17 cellular contexts compared by ENCODE assay signal in the genomic region with DNA sequence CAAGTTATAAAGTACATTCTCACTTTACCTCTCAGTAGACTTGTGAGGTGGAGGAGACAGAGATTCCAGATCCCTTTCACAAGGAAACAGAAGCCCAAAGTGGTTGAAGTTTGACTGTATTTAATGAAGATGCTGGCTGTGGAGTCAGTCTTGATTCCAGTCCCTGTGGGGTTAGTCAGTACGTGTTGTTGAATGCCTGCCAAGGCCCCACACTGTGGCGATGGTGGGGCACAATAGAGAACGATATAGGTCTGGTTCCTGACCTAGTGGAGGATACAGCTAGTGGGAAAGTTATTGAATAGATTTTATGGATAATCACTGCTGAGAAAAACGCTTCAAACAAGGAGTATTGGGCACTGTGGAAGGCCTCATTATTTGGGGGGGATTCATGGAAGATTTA.
"Had no signal": no experiment of that assay in that cellular context is flagged by ENCODE, and none has a peak within 500 bp of the region (broad histone marks: within the 10 kb centered on the region; RNA-seq: fewer than 3 reads in every experiment).

No MANE protein-coding gene starts in this region.

- H3K4me1 ChIP-seq: colonic mucosa, prostate gland had no signal

- H3K27me3 ChIP-seq: colonic mucosa, foreskin keratinocyte had no signal

- H3K4me3 ChIP-seq: colonic mucosa, lung, prostate gland, skin epidermis had no signal

- H3K9me3 ChIP-seq: colonic mucosa, prostate gland had no signal

- H3K27ac ChIP-seq: colonic mucosa, foreskin keratinocyte, prostate gland, skin epidermis had no signal

- H3K36me3 ChIP-seq: colonic mucosa, prostate gland had no signal

- DNase-seq: activated CD4-positive, alpha-beta T cell treated with anti-CD3 and anti-CD28 coated beads, Interleukin-2, amount 50 U/mL, for 48 hours; activated naive CD4-positive, alpha-beta T cell treated with anti-CD3 and anti-CD28 coated beads for 36 hours; activated naive CD8-positive, alpha-beta T cell treated with anti-CD3 and anti-CD28 coated beads, Interleukin-2, amount 50 U/mL, for 24 hours; aorta; colonic mucosa; effector memory CD4-positive, alpha-beta T cell; foreskin keratinocyte; head of caudate nucleus; midbrain; right cardiac atrium; stimulated activated CD4-positive, alpha-beta T cell treated with anti-CD3 and anti-CD28 coated beads, Interleukin-4, amount 100 ng/mL, for 24 hours; stimulated activated naive CD4-positive, alpha-beta T cell treated with Interleukin-2 at 50 U/mL for 16 hours; T-cell; T-helper 9 cell had no signal
